ENCODE assay signal across 8 cellular contexts in the genomic region with DNA sequence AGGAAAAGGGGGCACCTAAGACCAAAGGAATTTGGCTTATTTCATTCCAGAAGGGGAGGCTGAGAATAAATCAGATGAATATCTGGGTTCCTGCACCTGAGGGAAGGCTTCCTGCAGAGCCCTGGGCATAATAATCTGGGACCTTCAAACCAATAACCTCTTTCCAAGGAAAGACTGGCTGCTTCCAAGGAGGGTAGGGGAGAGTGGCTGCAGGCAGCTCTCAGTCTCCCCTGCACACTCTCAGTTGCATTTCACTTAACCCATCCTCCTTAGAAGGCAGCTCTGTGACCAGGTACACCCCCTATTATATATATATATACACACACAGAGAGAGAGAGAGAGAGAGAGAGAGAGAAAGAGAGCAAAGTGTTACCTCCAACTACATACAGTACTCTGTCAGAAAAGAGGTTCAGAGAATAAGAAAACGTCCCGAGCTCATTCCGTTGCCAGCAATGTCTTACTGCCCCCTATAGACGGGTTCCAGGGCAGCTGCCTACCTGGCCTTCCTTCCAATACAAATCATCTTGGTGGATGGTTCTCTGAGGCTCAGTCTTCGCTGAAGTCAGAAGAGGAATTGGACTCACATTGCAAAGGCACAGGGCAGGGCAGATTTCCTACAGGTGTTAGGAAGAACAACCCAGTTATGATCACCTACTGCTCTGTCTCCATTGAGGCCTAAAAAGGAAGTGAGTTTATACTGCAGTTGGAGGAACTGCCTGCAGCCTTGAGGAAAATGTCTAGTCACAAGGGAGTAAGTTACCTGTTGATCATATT. TPM values are rescaled to one million over a fixed set of nuclear protein-coding genes. Genes with fewer than 3 reads are reported as not detected.
DNase-seq lines count a peak whose midpoint lies in the region; ATAC-seq and TF ChIP-seq lines count a peak whose summit lies in the region.

No MANE protein-coding gene starts in this region.

- peak overlapping the region; percentile 53 for H3K27ac ChIP-seq in lower lobe of right lung

- in situ Hi-C loops in T47D (cut with HindIII; ENCODE audit: low pct_unique_long_range_greater_than_20kb, low sequenced_read_pairs): no loop called here

- DNase-seq in BE2C (peak; percentile 59), NCI-H748 treated with DMSO at 0.1 percent for 48 hours (lab: John Stamatoyannopoulos, UW) (peak; percentile 12), T47D (ENCODE audit: low read depth in 1 of 2, low spot score in 1 of 2) (peak; percentile 64 to 72), lower lobe of right lung (no peak), NK-92 (lab: John Stamatoyannopoulos, UW; ENCODE audit: unreplicated experiment) (no peak)

- no peak overlapping the region for H3K4me3 ChIP-seq in BE2C (ENCODE audit: low read depth, low read length)
- no peak overlapping the region for H3K4me3 ChIP-seq in lower lobe of right lung

- TF ChIP-seq CTCF in BE2C (IDR thresholded peaks at IDR 0.05; ENCODE audit: low read depth, low read length): peak; percentile 96
- peak; percentile 69 for TF ChIP-seq CTCF in GM12873 (IDR thresholded peaks at IDR 0.05; ENCODE audit: insufficient read depth, low read depth, low read length, missing control alignments)
- peak; percentile 40 for TF ChIP-seq CTCF in lower lobe of right lung (IDR thresholded peaks at IDR 0.05)

- H3K27me3 ChIP-seq in BE2C: no peaks in the 10 kb centered on the region
- H3K27me3 ChIP-seq in lower lobe of right lung (ENCODE audit: low read depth): no peaks in the 10 kb centered on the region

- H3K36me3 ChIP-seq in BE2C (no peaks in the 10 kb centered on the region), lower lobe of right lung (peaks cover 38% of the 10 kb centered on the region)

- no peaks in the 10 kb centered on the region for H3K9me3 ChIP-seq in BE2C
- no peaks in the 10 kb centered on the region for H3K9me3 ChIP-seq in lower lobe of right lung

- peak in 1 of 2 donors; percentile 50 for ATAC-seq in lower lobe of right lung
- no peak for ATAC-seq in HG03520 (IDR thresholded peaks at IDR 0.05; ENCODE audit: unreplicated experiment)
- no peak for ATAC-seq in HG02610 (IDR thresholded peaks at IDR 0.05; ENCODE audit: unreplicated experiment)

- H3K4me1 ChIP-seq in BE2C (no peaks in the 10 kb centered on the region), lower lobe of right lung (peaks cover 23% of the 10 kb centered on the region)

- intact Hi-C loops in lower lobe of right lung (cut with DNase I): no loop called here

RNA-seq across cellular contexts. Expression of gene CAPN3, which starts 26.1 kb away (rescaled TPM):
- polyA plus RNA-seq in BE2C (2012; ENCODE audit: insufficient read depth, insufficient read length, low read depth): 1.3 TPM
- total RNA-seq in lower lobe of right lung: 47.2 TPM

Comparison
In these comparisons a context has a peak if more than half of its experiments do, and no peak if none do; other contexts are left out.
1. DNase-seq: peak in BE2C (single experiment), NCI-H748 treated with DMSO at 0.1 percent for 48 hours (single experiment) and T47D (2 of 2); none in lower lobe of right lung (single experiment) and NK-92 (single experiment).
2. CTCF ChIP-seq: peak in every context shown above with its lines; median percentile 96 in BE2C; 69 in GM12873; 40 in lower lobe of right lung.